Comparison of ENCODE assay signal across 1 cellular context in the genomic region with DNA sequence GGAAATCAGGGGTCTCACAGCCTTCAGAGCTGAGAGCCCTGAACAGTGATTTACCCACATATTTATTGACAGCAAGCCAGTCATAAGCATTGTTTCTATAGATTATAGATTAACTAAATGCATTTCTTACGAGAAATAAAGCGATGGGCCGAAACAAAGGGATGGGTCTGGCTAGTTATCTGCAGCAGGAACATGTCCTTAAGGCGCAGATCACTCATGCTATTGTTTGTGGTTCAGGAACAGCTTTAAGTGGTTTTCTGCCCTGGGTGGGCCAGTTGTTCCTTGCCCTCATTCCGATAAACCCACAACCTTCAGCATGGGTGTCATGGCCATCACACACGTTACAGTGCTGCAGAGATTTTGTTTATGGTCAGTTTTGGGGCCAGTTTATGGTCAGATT.
TF ChIP-seq lines count a peak whose summit lies in the region.

No MANE protein-coding gene starts in this region.

TF ChIP-seq in HepG2, 621 proteins besides CTCF, POLR2A, EP300 and RAD21:
- TF ChIP-seq KMT2B (CRISPR knock-in tag; IDR thresholded peaks at IDR 0.05) (no peak), ZNF761 (CRISPR knock-in tag; conservative IDR thresholded peaks at IDR 0.05) (peak; percentile 100)
